ENCODE assay signal across 16 cellular contexts in genomic region chr16:69860233-69861231, GRCh38.
DNase-seq lines count a peak whose midpoint lies in the region; ATAC-seq and TF ChIP-seq lines count a peak whose summit lies in the region.
"Had no signal": no experiment of that assay in that cellular context is flagged by ENCODE, and none has a peak within 500 bp of the region (broad histone marks: within the 10 kb centered on the region; RNA-seq: fewer than 3 reads in every experiment).

No MANE protein-coding gene starts in this region.

- no peak for ATAC-seq in body of pancreas
- no peak for ATAC-seq in GM19328 (IDR thresholded peaks at IDR 0.05; ENCODE audit: unreplicated experiment)
- ATAC-seq in HG02610 (IDR thresholded peaks at IDR 0.05; ENCODE audit: unreplicated experiment): no peak
- ATAC-seq: activated T-cell treated with anti-CD3 and anti-CD28 coated beads, Interleukin-2, amount 50 U/mL, for 72 hours had no signal

- H3K9me3 Mint-ChIP-seq in mesothelial cell of epicardium: no peaks in the 10 kb centered on the region
- H3K9me3 Mint-ChIP-seq: activated T-cell treated with anti-CD3 and anti-CD28 coated beads, Interleukin-2, amount 50 U/mL, for 72 hours had no signal

- WGBS in body of pancreas, 2 donors: 82% methylated on average over 9 of the region's 9 CpGs

- TF ChIP-seq CTCF in HEK293 (tag by site-specific recombination; IDR thresholded peaks at IDR 0.05): no peak
- no peak for TF ChIP-seq CTCF in body of pancreas (IDR thresholded peaks at IDR 0.05)
- TF ChIP-seq CTCF in mesothelial cell of epicardium (IDR thresholded peaks at IDR 0.05; ENCODE audit: unreplicated experiment): no peak

- no peaks in the 10 kb centered on the region for H3K27me3 Mint-ChIP-seq in mesothelial cell of epicardium (ENCODE audit: low read depth)
- H3K27me3 Mint-ChIP-seq: activated CD4-positive, alpha-beta T cell treated with anti-CD3 and anti-CD28 coated beads for 36 hours had no signal

- H3K36me3 ChIP-seq in HEK293 (ENCODE audit: control insufficient read depth in 2 of 2, insufficient read depth in 1 of 2, low read length in 2 of 2): no peaks in the 10 kb centered on the region; a peak in 1 of 3 replicates
- H3K36me3 ChIP-seq in body of pancreas (replicated peaks in 1 of 2; ENCODE audit: insufficient read depth in 1 of 2, low read depth in 2 of 2): no peaks in the 10 kb centered on the region
- H3K36me3 ChIP-seq in stomach smooth muscle (ENCODE audit: control insufficient read depth in 2 of 2, insufficient read depth in 2 of 2, low read length in 2 of 2): no peaks in the 10 kb centered on the region

- CTCF ChIA-PET in HEK293 (lab: Yijun Ruan, JAX): no interaction called here

- no peak overlapping the region for H3K4me3 ChIP-seq in HEK293 (ENCODE audit: low read depth, low read length)
- no peak overlapping the region for H3K4me3 ChIP-seq in body of pancreas
- peak overlapping the region in 1 of 2 donors; percentile 61 for H3K4me3 ChIP-seq in stomach smooth muscle (ENCODE audit: low read length in 2 of 2)
- H3K4me3 ChIP-seq: GM23248 had no signal

- intact Hi-C loops in body of pancreas (cut with DNase I): no loop called here

- H3K4me1 Mint-ChIP-seq in mesothelial cell of epicardium: peaks cover 12% of the 10 kb centered on the region
- H3K4me1 Mint-ChIP-seq: activated CD4-positive, alpha-beta T cell treated with anti-CD3 and anti-CD28 coated beads for 36 hours had no signal

- peaks cover 8% of the 10 kb centered on the region for H3K36me3 Mint-ChIP-seq in mesothelial cell of epicardium

- H3K9ac ChIP-seq in stomach smooth muscle (ENCODE audit: low read length in 2 of 2): peak overlapping the region in 1 of 2 donors; percentile 13

- H3K4me1 ChIP-seq in HEK293 (ENCODE audit: control insufficient read depth, insufficient read depth, low read length) (no peaks in the 10 kb centered on the region), body of pancreas (peaks cover 68% of the 10 kb centered on the region), stomach smooth muscle (ENCODE audit: control insufficient read depth, insufficient read depth, low read length) (peaks cover 33% of the 10 kb centered on the region)

- no peaks in the 10 kb centered on the region for H3K27me3 ChIP-seq in body of pancreas
- H3K27me3 ChIP-seq in stomach smooth muscle (ENCODE audit: control insufficient read depth in 1 of 2, insufficient read depth in 2 of 2, low read length in 2 of 2): no peaks in the 10 kb centered on the region

- H3K27ac Mint-ChIP-seq in mesothelial cell of epicardium: peak overlapping the region; percentile 73
- H3K27ac Mint-ChIP-seq: activated CD4-positive, alpha-beta T cell treated with anti-CD3 and anti-CD28 coated beads for 36 hours; activated T-cell treated with anti-CD3 and anti-CD28 coated beads, Interleukin-2, amount 50 U/mL, for 72 hours had no signal

- DNase-seq in body of pancreas (no peak), mesothelial cell of epicardium (ENCODE audit: low spot score in 2 of 2, unreplicated experiment in 2 of 2) (no peak), H4 (ENCODE audit: low spot score) (no peak), HuH-7.5 (ENCODE audit: low spot score) (no peak)
- DNase-seq: activated T-cell treated with anti-CD3 and anti-CD28 coated beads, Interleukin-2, amount 50 U/mL, for 72 hours; GDM1; GM23248; MM.1S; NCI-H446 treated with DMSO at 0.1 percent for 48 hours; occipital lobe; stimulated activated CD4-positive, alpha-beta T cell treated with anti-CD3 and anti-CD28 coated beads, Interleukin-2, amount 100 ng/mL, for 48 hours had no signal

- POLR2A ChIA-PET in HEK293 (lab: Yijun Ruan, JAX): no interaction called here

- H3K4me3 Mint-ChIP-seq in mesothelial cell of epicardium: no peak overlapping the region
- H3K4me3 Mint-ChIP-seq: activated CD4-positive, alpha-beta T cell treated with anti-CD3 and anti-CD28 coated beads for 36 hours; activated T-cell treated with anti-CD3 and anti-CD28 coated beads, Interleukin-2, amount 50 U/mL, for 72 hours had no signal

- H3K9me3 ChIP-seq in HEK293 (ENCODE audit: control insufficient read depth, insufficient read depth, low read depth, low read length): no peaks in the 10 kb centered on the region
- no peaks in the 10 kb centered on the region for H3K9me3 ChIP-seq in body of pancreas
- no peaks in the 10 kb centered on the region for H3K9me3 ChIP-seq in stomach smooth muscle (ENCODE audit: control insufficient read depth in 2 of 2, low read length in 2 of 2)

- no peak for TF ChIP-seq POLR2A in body of pancreas (IDR thresholded peaks at IDR 0.05)

- no peak overlapping the region for H3K27ac ChIP-seq in HEK293 (ENCODE audit: extremely low read depth, low read depth, low read length)
- H3K27ac ChIP-seq in body of pancreas: peak overlapping the region in 3 of 4 donors; percentile 81 to 91 (median 85)
- H3K27ac ChIP-seq in stomach smooth muscle (ENCODE audit: low read length): peak overlapping the region; percentile 55
- H3K27ac ChIP-seq: GM23248 had no signal

TF ChIP-seq in HEK293, 187 proteins besides CTCF, POLR2A, EP300 and RAD21:
- TF ChIP-seq KLF17 (tag by site-specific recombination; IDR thresholded peaks at IDR 0.05): no peak
- TF ChIP-seq ZFP69B (tag by site-specific recombination; IDR thresholded peaks at IDR 0.05): no peak
- TF ChIP-seq ZNF449 (tag by site-specific recombination; IDR thresholded peaks at IDR 0.05): no peak
- no peak for TF ChIP-seq GLIS1 (tag by site-specific recombination; IDR thresholded peaks at IDR 0.05)
- no peak for TF ChIP-seq REST (tag by site-specific recombination; IDR thresholded peaks at IDR 0.05)
- 0 out of 2 replicates have a peak, but pooled peaks have one; percentile 27 for TF ChIP-seq ZNF121 (tag by site-specific recombination; IDR thresholded peaks at IDR 0.05)
